In the genomic region with DNA sequence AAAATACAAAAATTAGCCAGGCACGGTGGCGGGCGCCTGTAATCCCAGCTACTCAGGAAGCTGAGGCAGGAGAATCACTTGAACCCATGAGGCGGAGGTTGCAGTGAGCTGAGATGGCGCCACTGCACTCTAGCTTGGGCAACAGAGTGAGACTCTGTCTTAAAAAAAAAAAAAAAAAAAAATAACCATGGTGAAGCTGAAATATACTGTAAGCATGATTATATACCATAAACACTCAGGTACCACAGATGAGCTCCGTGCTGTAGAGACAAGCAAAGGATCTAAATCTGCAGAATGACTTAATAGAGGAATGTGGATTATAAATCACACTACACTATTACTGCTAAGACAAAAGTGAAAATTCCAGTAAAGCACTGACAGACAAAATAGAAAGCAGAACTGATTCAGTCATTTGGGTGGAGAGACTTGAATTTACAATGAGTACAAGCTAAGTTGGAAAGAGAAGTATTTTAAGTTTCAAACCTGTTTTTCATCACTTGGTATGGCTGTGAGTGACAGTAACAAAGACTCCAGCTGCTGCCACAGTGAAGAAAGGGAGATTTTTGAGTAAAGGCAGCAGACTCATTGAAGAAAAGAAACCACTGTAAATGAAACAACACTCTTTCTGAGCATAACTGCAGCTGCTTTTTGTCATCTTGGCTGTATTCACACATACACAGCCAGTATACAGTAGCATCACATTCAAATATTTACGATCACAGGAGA, we compare ENCODE assay signal across 11 cellular contexts.
DNase-seq lines count a peak whose midpoint lies in the region; ATAC-seq and TF ChIP-seq lines count a peak whose summit lies in the region.
"Had no signal": no experiment of that assay in that cellular context is flagged by ENCODE, and none has a peak within 500 bp of the region (broad histone marks: within the 10 kb centered on the region; RNA-seq: fewer than 3 reads in every experiment).

No MANE protein-coding gene starts in this region.

- H3K36me3 ChIP-seq in DND-41 (ENCODE audit: insufficient read depth, low read length) (no peaks in the 10 kb centered on the region), colonic mucosa (no peaks in the 10 kb centered on the region), neural progenitor cell (no peaks in the 10 kb centered on the region), psoas muscle (ENCODE audit: insufficient read depth in 1 of 2, low read depth in 1 of 2) (no peaks in the 10 kb centered on the region)
- H3K36me3 ChIP-seq: BLaER1 treated with 17β-estradiol and CSF1 and Interleukin-3, amounts not matched to agents 10 nM and 100 nM; heart right ventricle had no signal

- no peaks in the 10 kb centered on the region for H3F3A ChIP-seq in neural progenitor cell (ENCODE audit: low read depth)

- CTCF ChIA-PET in activated B cell treated with CpG ODN at 0.5 μM for 24 hours (lab: Charles Lee) = interaction anchor here (1.9 kb wide), 1 partner anchor 11 kb away, joined by 12 read pairs; no protein-coding TSS in a partner anchor

- POLR2A ChIA-PET in activated B cell treated with CpG ODN at 0.5 μM for 24 hours (lab: Charles Lee) = interaction anchor here (0.7 kb wide), 1 partner anchor 27 kb away, joined by 3 read pairs; no protein-coding TSS in a partner anchor

- H2AFZ ChIP-seq in DND-41 (ENCODE audit: low read depth, low read length) (no peak overlapping the region), neural progenitor cell (replicated peaks) (no peak overlapping the region)

- TF ChIP-seq CTCF in DND-41 (IDR thresholded peaks at IDR 0.05; ENCODE audit: borderline replicate concordance, extremely low read depth, low read length, poor library complexity, severe bottlenecking) (no peak), activated B cell treated with CpG ODN at 0.5 μM for 24 hours (IDR thresholded peaks at IDR 0.05) (no peak), colonic mucosa (IDR thresholded peaks at IDR 0.05) (no peak), neural progenitor cell (IDR thresholded peaks at IDR 0.05) (no peak), psoas muscle (IDR thresholded peaks at IDR 0.05) (no peak)

- WGBS in psoas muscle, 3 donors = 76 to 80% (median 79%) methylated on average over 7 of the region's 7 CpGs

- DNase-seq in DND-41 (no peak), activated B cell treated with CpG ODN at 0.5 μM for 24 hours (no peak), colonic mucosa (no peak), neural progenitor cell (ENCODE audit: low spot score) (no peak), psoas muscle (no peak), erythroblast (lab: John Stamatoyannopoulos, UW) (no peak)
- DNase-seq: activated naive CD4-positive, alpha-beta T cell treated with anti-CD3 and anti-CD28 coated beads, Interleukin-2, amount 10 ng/mL, durations not matched to agents 7 days and 5 days; heart right ventricle had no signal

- H3K9me3 Mint-ChIP-seq in activated B cell treated with CpG ODN at 0.5 μM for 24 hours = no peaks in the 10 kb centered on the region
- H3K9me3 Mint-ChIP-seq in neural progenitor cell = peaks cover 5% of the 10 kb centered on the region
- H3K9me3 Mint-ChIP-seq: activated naive CD4-positive, alpha-beta T cell treated with anti-CD3 and anti-CD28 coated beads, Interleukin-2, amount 10 ng/mL, durations not matched to agents 7 days and 5 days had no signal

- H3K27ac Mint-ChIP-seq in activated B cell treated with CpG ODN at 0.5 μM for 24 hours = peak overlapping the region; percentile 78
- no peak overlapping the region for H3K27ac Mint-ChIP-seq in neural progenitor cell
- H3K27ac Mint-ChIP-seq: activated naive CD4-positive, alpha-beta T cell treated with anti-CD3 and anti-CD28 coated beads, Interleukin-2, amount 10 ng/mL, durations not matched to agents 7 days and 5 days had no signal

- H4K20me1 ChIP-seq in DND-41 (ENCODE audit: insufficient read depth, low read length) = no peaks in the 10 kb centered on the region
- no peaks in the 10 kb centered on the region for H4K20me1 ChIP-seq in neural progenitor cell (ENCODE audit: low read depth)
- H4K20me1 ChIP-seq: BLaER1 treated with 17β-estradiol and CSF1 and Interleukin-3, amounts not matched to agents 10 nM and 100 nM had no signal

- H3K4me2 ChIP-seq in DND-41 (ENCODE audit: insufficient read depth, low read length) = no peak overlapping the region
- no peak overlapping the region for H3K4me2 ChIP-seq in neural progenitor cell
- H3K4me2 ChIP-seq: BLaER1 treated with 17β-estradiol and CSF1 and Interleukin-3, amounts not matched to agents 10 nM and 100 nM had no signal

- H3K9ac ChIP-seq in DND-41 (ENCODE audit: low read depth, low read length) (no peak overlapping the region), colonic mucosa (ENCODE audit: low read depth in 2 of 2, low read length in 2 of 2) (no peak overlapping the region), neural progenitor cell (no peak overlapping the region)
- H3K9ac ChIP-seq: BLaER1 treated with 17β-estradiol and CSF1 and Interleukin-3, amounts not matched to agents 10 nM and 100 nM had no signal

- H3K27me3 Mint-ChIP-seq in activated B cell treated with CpG ODN at 0.5 μM for 24 hours (no peaks in the 10 kb centered on the region), neural progenitor cell (ENCODE audit: insufficient read depth, low read depth) (no peaks in the 10 kb centered on the region)
- H3K27me3 Mint-ChIP-seq: activated naive CD4-positive, alpha-beta T cell treated with anti-CD3 and anti-CD28 coated beads, Interleukin-2, amount 10 ng/mL, durations not matched to agents 7 days and 5 days had no signal

- H3K27me3 ChIP-seq in DND-41 (ENCODE audit: insufficient read depth, low read length, poor library complexity) (no peaks in the 10 kb centered on the region), colonic mucosa (no peaks in the 10 kb centered on the region), neural progenitor cell (no peaks in the 10 kb centered on the region), psoas muscle (ENCODE audit: insufficient read depth in 3 of 3, low read length in 2 of 3) (no peaks in the 10 kb centered on the region)
- H3K27me3 ChIP-seq: BLaER1 treated with 17β-estradiol and CSF1 and Interleukin-3, amounts not matched to agents 10 nM and 100 nM; heart right ventricle had no signal

- H3K4me3 Mint-ChIP-seq in activated B cell treated with CpG ODN at 0.5 μM for 24 hours (peak overlapping the region; percentile 24), neural progenitor cell (no peak overlapping the region)
- H3K4me3 Mint-ChIP-seq: activated naive CD4-positive, alpha-beta T cell treated with anti-CD3 and anti-CD28 coated beads, Interleukin-2, amount 10 ng/mL, durations not matched to agents 7 days and 5 days had no signal

- intact Hi-C loops in activated B cell treated with CpG ODN at 0.5 μM for 24 hours (cut with micrococcal nuclease) = no loop called here
- intact Hi-C loops in colonic mucosa (cut with DNase I) = no loop called here
- intact Hi-C loops in psoas muscle (cut with DNase I) = no loop called here

- ATAC-seq in DND-41 (ENCODE audit: insufficient read depth, low read depth) (0 out of 3 replicates have a peak, but pooled peaks have one; percentile 27), GM19324 (IDR thresholded peaks at IDR 0.05; ENCODE audit: low FRiP score, unreplicated experiment) (peak; percentile 88), HG02981 (IDR thresholded peaks at IDR 0.05; ENCODE audit: unreplicated experiment) (peak; percentile 89), activated B cell treated with CpG ODN at 0.5 μM for 24 hours (ENCODE audit: low read depth) (peak; percentile 65), psoas muscle (no peak)
- ATAC-seq: heart right ventricle had no signal

- H3K9me3 ChIP-seq in DND-41 (ENCODE audit: insufficient read depth, low read length, severe bottlenecking) (no peaks in the 10 kb centered on the region), colonic mucosa (no peaks in the 10 kb centered on the region), neural progenitor cell (ENCODE audit: low read depth) (no peaks in the 10 kb centered on the region), psoas muscle (no peaks in the 10 kb centered on the region)
- H3K9me3 ChIP-seq: BLaER1 treated with 17β-estradiol and CSF1 and Interleukin-3, amounts not matched to agents 10 nM and 100 nM; heart right ventricle had no signal

- H3K79me2 ChIP-seq in DND-41 (ENCODE audit: insufficient read depth, low read length) (no peaks in the 10 kb centered on the region), neural progenitor cell (ENCODE audit: low read depth) (no peaks in the 10 kb centered on the region)

- H3K36me3 Mint-ChIP-seq in activated B cell treated with CpG ODN at 0.5 μM for 24 hours (ENCODE audit: low read depth) (no peaks in the 10 kb centered on the region), neural progenitor cell (no peaks in the 10 kb centered on the region)
- H3K36me3 Mint-ChIP-seq: activated naive CD4-positive, alpha-beta T cell treated with anti-CD3 and anti-CD28 coated beads, Interleukin-2, amount 10 ng/mL, durations not matched to agents 7 days and 5 days had no signal

- no peak overlapping the region for H3K4me3 ChIP-seq in DND-41 (ENCODE audit: low read depth in 1 of 2, low read length in 2 of 2)
- no peak overlapping the region for H3K4me3 ChIP-seq in colonic mucosa
- no peak overlapping the region for H3K4me3 ChIP-seq in neural progenitor cell
- H3K4me3 ChIP-seq in psoas muscle = no peak overlapping the region
- H3K4me3 ChIP-seq: BLaER1 treated with 17β-estradiol and CSF1 and Interleukin-3, amounts not matched to agents 10 nM and 100 nM; heart right ventricle had no signal

- no peak for TF ChIP-seq POLR2A in erythroblast (IDR thresholded peaks at IDR 0.05; ENCODE audit: low read length)

- H3K27ac ChIP-seq in DND-41 (ENCODE audit: low read length) (no peak overlapping the region), colonic mucosa (no peak overlapping the region), neural progenitor cell (no peak overlapping the region), psoas muscle (no peak overlapping the region)
- H3K27ac ChIP-seq: BLaER1 treated with 17β-estradiol and CSF1 and Interleukin-3, amounts not matched to agents 10 nM and 100 nM; heart right ventricle had no signal

- H3K4me1 Mint-ChIP-seq in activated B cell treated with CpG ODN at 0.5 μM for 24 hours = peaks cover 36% of the 10 kb centered on the region
- peaks cover 23% of the 10 kb centered on the region for H3K4me1 Mint-ChIP-seq in neural progenitor cell
- H3K4me1 Mint-ChIP-seq: activated naive CD4-positive, alpha-beta T cell treated with anti-CD3 and anti-CD28 coated beads, Interleukin-2, amount 10 ng/mL, durations not matched to agents 7 days and 5 days had no signal

- H3K4me1 ChIP-seq in DND-41 (ENCODE audit: insufficient read depth, low read length) (no peaks in the 10 kb centered on the region), colonic mucosa (no peaks in the 10 kb centered on the region), neural progenitor cell (peaks cover 24% of the 10 kb centered on the region), psoas muscle (no peaks in the 10 kb centered on the region)
- H3K4me1 ChIP-seq: BLaER1 treated with 17β-estradiol and CSF1 and Interleukin-3, amounts not matched to agents 10 nM and 100 nM; heart right ventricle had no signal

Comparison
In these comparisons a context has a peak if more than half of its experiments do, and no peak if none do; other contexts are left out.
1. ATAC-seq: peak in DND-41 (single experiment), GM19324 (single experiment), HG02981 (single experiment) and activated B cell treated with CpG ODN at 0.5 μM for 24 hours (single experiment); none in psoas muscle (0 of 4).